In genomic region chr1:172895761-172896160, GRCh38 we compare ENCODE assay signal across 21 cellular contexts.
A peak's percentile ranks its signal among the peaks of the same experiment; 100 is the strongest.
DNase-seq lines count a peak whose midpoint lies in the region; ATAC-seq and FAIRE-seq lines count a peak whose summit lies in the region.
"Had no signal": no experiment of that assay in that cellular context is flagged by ENCODE, and none has a peak within 500 bp of the region (broad histone marks: within the 10 kb centered on the region; RNA-seq: fewer than 3 reads in every experiment).

No MANE protein-coding gene starts in this region.

- H3K36me3 ChIP-seq in CD4-positive, CD25-positive, alpha-beta regulatory T cell (ENCODE audit: control insufficient read depth, insufficient read depth, low read length): no peaks in the 10 kb centered on the region
- no peaks in the 10 kb centered on the region for H3K36me3 ChIP-seq in naive thymus-derived CD4-positive, alpha-beta T cell (ENCODE audit: control insufficient read depth in 2 of 3, insufficient read depth in 3 of 3, low read length in 3 of 3)
- H3K36me3 ChIP-seq: cardiac muscle cell, gastroesophageal sphincter had no signal

- peak overlapping the region in 3 of 4 donors; percentile 4 to 67 (median 9) for H3K4me3 Mint-ChIP-seq in CD4-positive, CD25-positive, alpha-beta regulatory T cell
- H3K4me3 Mint-ChIP-seq in activated T-helper 17 cell treated with anti-CD3 and anti-CD28 coated beads, Interleukin-2, amount 50 U/mL, for 72 hours: peak overlapping the region; percentile 62
- peak overlapping the region in 7 of 10 donors; percentile 14 to 84 (median 74) for H3K4me3 Mint-ChIP-seq in naive thymus-derived CD4-positive, alpha-beta T cell

- peak overlapping the region; percentile 30 for H3K27ac ChIP-seq in CD4-positive, CD25-positive, alpha-beta regulatory T cell (ENCODE audit: insufficient read depth, low read length, poor library complexity, severe bottlenecking)
- H3K27ac ChIP-seq in naive thymus-derived CD4-positive, alpha-beta T cell (ENCODE audit: low read depth, low read length): peak overlapping the region; percentile 42
- H3K27ac ChIP-seq: cardiac muscle cell, dorsolateral prefrontal cortex had no signal

- no peaks in the 10 kb centered on the region for H3K9me3 ChIP-seq in CD4-positive, CD25-positive, alpha-beta regulatory T cell (ENCODE audit: control insufficient read depth in 2 of 2, low read length in 2 of 2)
- H3K9me3 ChIP-seq in naive thymus-derived CD4-positive, alpha-beta T cell (ENCODE audit: control insufficient read depth in 2 of 3, low read length in 3 of 3): no peaks in the 10 kb centered on the region
- H3K9me3 ChIP-seq: gastroesophageal sphincter had no signal

- peak overlapping the region; percentile 27 to 77 (median 41) for H3K27ac Mint-ChIP-seq in CD4-positive, CD25-positive, alpha-beta regulatory T cell
- H3K27ac Mint-ChIP-seq in activated T-helper 17 cell treated with anti-CD3 and anti-CD28 coated beads, Interleukin-2, amount 50 U/mL, for 72 hours: no peak overlapping the region
- peak overlapping the region; percentile 6 to 97 (median 85) for H3K27ac Mint-ChIP-seq in naive thymus-derived CD4-positive, alpha-beta T cell

- H3K4me1 ChIP-seq in CD4-positive, CD25-positive, alpha-beta regulatory T cell (ENCODE audit: control insufficient read depth, insufficient read depth, low read length, poor library complexity, severe bottlenecking): peaks cover 19% of the 10 kb centered on the region
- H3K4me1 ChIP-seq in naive thymus-derived CD4-positive, alpha-beta T cell (ENCODE audit: control insufficient read depth in 2 of 2, insufficient read depth in 2 of 2, low read length in 2 of 2): peaks cover 11 to 26% of the 10 kb centered on the region in 2 donors

- POLR2A ChIA-PET in naive thymus-derived CD4-positive, alpha-beta T cell (lab: Charles Lee): interaction anchor here (1.0 to 2.3 kb wide), 4 partner anchors 7 to 582 kb away, joined by 3 to 9 read pairs (median 7); partner anchors contain the start of gene PRDX6

- peaks cover 18 to 36% (median 24%) of the 10 kb centered on the region in 4 donors for H3K4me1 Mint-ChIP-seq in CD4-positive, CD25-positive, alpha-beta regulatory T cell
- peaks cover 25% of the 10 kb centered on the region for H3K4me1 Mint-ChIP-seq in activated T-helper 17 cell treated with anti-CD3 and anti-CD28 coated beads, Interleukin-2, amount 50 U/mL, for 72 hours
- H3K4me1 Mint-ChIP-seq in naive thymus-derived CD4-positive, alpha-beta T cell: peaks cover 25 to 65% (median 54%) of the 10 kb centered on the region in 7 donors

- intact Hi-C loops in naive thymus-derived CD4-positive, alpha-beta T cell (cut with micrococcal nuclease): loop anchor here (1.0 to 2.0 kb wide), 8 partner anchors 11 to 151 kb away; no protein-coding TSS in a partner anchor

- H3K9me3 Mint-ChIP-seq in CD4-positive, CD25-positive, alpha-beta regulatory T cell: peaks cover 0 to 6% (median 0%) of the 10 kb centered on the region in 7 donors
- H3K9me3 Mint-ChIP-seq in activated T-helper 17 cell treated with anti-CD3 and anti-CD28 coated beads, Interleukin-2, amount 50 U/mL, for 72 hours: no peaks in the 10 kb centered on the region
- peaks cover 0 to 5% (median 0%) of the 10 kb centered on the region in 11 donors for H3K9me3 Mint-ChIP-seq in naive thymus-derived CD4-positive, alpha-beta T cell
- H3K9me3 Mint-ChIP-seq: activated B cell treated with CpG ODN at 0.5 μM for 24 hours; activated T-helper 1 cell treated with anti-CD3 and anti-CD28 coated beads, Interleukin-12 subunit alpha, Interleukin-12 subunit beta, Interleukin-2, Interleukin-4 antibody, amounts not matched to agents 30 ng/mL and 10 ng/mL and 1 ng/mL, durations not matched to agents 14 hours and 24 hours and 36 hours had no signal

- peak overlapping the region; percentile 71 for H3K4me3 ChIP-seq in CD4-positive, CD25-positive, alpha-beta regulatory T cell (ENCODE audit: low read depth, low read length)
- no peak overlapping the region for H3K4me3 ChIP-seq in naive thymus-derived CD4-positive, alpha-beta T cell (ENCODE audit: low read length)
- H3K4me3 ChIP-seq: cardiac muscle cell had no signal

- in situ Hi-C loops in KBM-7 (cut with MboI; ENCODE audit: low pct_unique_long_range_greater_than_20kb, low sequenced_read_pairs): no loop called here

- H3K27me3 Mint-ChIP-seq in CD4-positive, CD25-positive, alpha-beta regulatory T cell: peaks cover 52% of the 10 kb centered on the region
- H3K27me3 Mint-ChIP-seq in activated T-helper 17 cell treated with anti-CD3 and anti-CD28 coated beads, Interleukin-2, amount 50 U/mL, for 72 hours: peaks cover 4% of the 10 kb centered on the region
- H3K27me3 Mint-ChIP-seq in naive thymus-derived CD4-positive, alpha-beta T cell: peaks cover 0 to 43% (median 0%) of the 10 kb centered on the region in 5 donors
- H3K27me3 Mint-ChIP-seq: activated B cell treated with CpG ODN at 0.5 μM for 24 hours had no signal

- ATAC-seq in CD4-positive, CD25-positive, alpha-beta regulatory T cell (ENCODE audit: low read depth in 2 of 2): no peak
- ATAC-seq in activated T-helper 17 cell treated with anti-CD3 and anti-CD28 coated beads, Interleukin-2, amount 50 U/mL, for 72 hours (replicated peaks): no peak
- no peak for ATAC-seq in naive thymus-derived CD4-positive, alpha-beta T cell
- no peak for ATAC-seq in HG02884 (IDR thresholded peaks at IDR 0.05; ENCODE audit: unreplicated experiment)
- ATAC-seq: gastroesophageal sphincter had no signal

- CTCF ChIA-PET in naive thymus-derived CD4-positive, alpha-beta T cell (lab: Charles Lee): interaction anchor here (1.1 to 1.2 kb wide), 2 partner anchors 13 to 60 kb away, joined by 3 read pairs; no protein-coding TSS in a partner anchor

- DNase-seq in CD4-positive, CD25-positive, alpha-beta regulatory T cell: no peak
- DNase-seq in HTR-8/SVneo (ENCODE audit: insufficient read length, low spot score) (no peak), SKM-1 (lab: John Stamatoyannopoulos, UW; ENCODE audit: unreplicated experiment) (no peak), dermis blood vessel endothelial cell (no peak), KBM-7 (no peak)
- no peak for DNase-seq in naive thymus-derived CD4-positive, alpha-beta T cell
- DNase-seq: activated B cell treated with CpG ODN at 0.5 μM for 24 hours; amniotic stem cell; COR-L47; dorsolateral prefrontal cortex; erythroblast; midbrain; NCI-H1694 treated with DMSO at 0.1 percent for 48 hours; NCI-H748 treated with DMSO at 0.1 percent for 48 hours; SIG-M5; stimulated activated CD4-positive, alpha-beta T cell treated with anti-CD3 and anti-CD28 coated beads, Interleukin-12 subunit alpha, Interleukin-12 subunit beta, amount 100 ng/mL, for 4 hours had no signal

- H3K36me3 Mint-ChIP-seq in CD4-positive, CD25-positive, alpha-beta regulatory T cell: no peaks in the 10 kb centered on the region
- no peaks in the 10 kb centered on the region for H3K36me3 Mint-ChIP-seq in activated T-helper 17 cell treated with anti-CD3 and anti-CD28 coated beads, Interleukin-2, amount 50 U/mL, for 72 hours (ENCODE audit: low read depth)
- H3K36me3 Mint-ChIP-seq in naive thymus-derived CD4-positive, alpha-beta T cell: peaks cover 0 to 11% (median 3%) of the 10 kb centered on the region in 5 donors

- peak; percentile 57 for FAIRE-seq in HTR-8/SVneo (lab: Jason Lieb, UNC)

- H3K27me3 ChIP-seq in CD4-positive, CD25-positive, alpha-beta regulatory T cell (ENCODE audit: control insufficient read depth, insufficient read depth, low read length): no peaks in the 10 kb centered on the region
- no peaks in the 10 kb centered on the region for H3K27me3 ChIP-seq in naive thymus-derived CD4-positive, alpha-beta T cell (ENCODE audit: control insufficient read depth in 2 of 2, insufficient read depth in 2 of 2, low read length in 2 of 2)
- H3K27me3 ChIP-seq: cardiac muscle cell, dorsolateral prefrontal cortex, gastroesophageal sphincter had no signal

Comparison
In these comparisons a context has a peak if more than half of its experiments do, and no peak if none do; other contexts are left out.
1. H3K4me3 Mint-ChIP-seq: peak in every context shown above with its lines; median percentile 74 in naive thymus-derived CD4-positive, alpha-beta T cell; 62 in activated T-helper 17 cell treated with anti-CD3 and anti-CD28 coated beads, Interleukin-2, amount 50 U/mL, for 72 hours; 9 in CD4-positive, CD25-positive, alpha-beta regulatory T cell.